ENCODE assay signal across 8 cellular contexts in the genomic region with DNA sequence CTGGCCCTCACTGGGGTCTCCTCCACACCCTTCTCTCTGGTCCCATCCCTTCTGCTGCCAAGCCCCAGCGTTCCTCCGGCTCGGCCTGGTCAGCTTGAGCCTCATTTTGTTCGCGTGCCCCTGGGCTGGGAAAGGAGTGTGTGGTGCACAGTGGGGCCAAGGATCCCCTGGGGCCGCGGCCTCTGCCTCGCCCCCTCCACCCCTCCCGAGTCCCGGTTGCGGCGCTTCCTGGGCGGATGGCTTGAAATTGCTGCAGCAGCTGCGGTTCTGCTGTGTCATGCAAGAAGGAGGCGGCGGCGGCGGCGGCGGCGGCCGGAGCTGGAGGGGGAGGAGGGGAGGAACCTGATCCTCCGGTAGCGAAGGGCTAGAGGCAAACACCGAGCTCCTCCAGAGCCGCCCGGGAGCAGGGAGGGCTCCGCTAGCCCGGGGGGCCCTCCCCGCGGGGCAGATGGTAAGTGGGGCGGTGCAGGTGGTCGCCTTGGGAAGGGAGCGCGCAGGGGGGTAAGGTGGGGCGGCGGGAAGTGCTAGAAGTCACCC.
A peak's percentile ranks its signal among the peaks of the same experiment; 100 is the strongest.
DNase-seq lines count a peak whose midpoint lies in the region; ATAC-seq and TF ChIP-seq lines count a peak whose summit lies in the region.

No MANE protein-coding gene starts in this region.

- H3K36me3 ChIP-seq in BE2C (no peaks in the 10 kb centered on the region), MG63 (no peaks in the 10 kb centered on the region), left ventricle myocardium inferior (no peaks in the 10 kb centered on the region), prostate gland (no peaks in the 10 kb centered on the region), vagina (no peaks in the 10 kb centered on the region)

- peak overlapping the region; percentile 97 for H3K4me3 ChIP-seq in BE2C (ENCODE audit: low read depth, low read length)
- H3K4me3 ChIP-seq in MG63 = peak overlapping the region; percentile 59
- H3K4me3 ChIP-seq in left ventricle myocardium inferior = peak overlapping the region; percentile 91
- H3K4me3 ChIP-seq in prostate gland = peak overlapping the region; percentile 99 to 100
- peak overlapping the region; percentile 87 to 100 for H3K4me3 ChIP-seq in vagina

- H3K9me3 ChIP-seq in BE2C (no peaks in the 10 kb centered on the region), MG63 (no peaks in the 10 kb centered on the region), left ventricle myocardium inferior (replicated peaks) (no peaks in the 10 kb centered on the region), prostate gland (no peaks in the 10 kb centered on the region), vagina (no peaks in the 10 kb centered on the region)

- TF ChIP-seq POLR2A in prostate gland (IDR thresholded peaks at IDR 0.05) (peak; percentile 56), vagina (IDR thresholded peaks at IDR 0.05) (peak in 1 of 2 donors; percentile 12)

- no peaks in the 10 kb centered on the region for H3K27me3 ChIP-seq in BE2C
- H3K27me3 ChIP-seq in MG63 = no peaks in the 10 kb centered on the region
- no peaks in the 10 kb centered on the region for H3K27me3 ChIP-seq in left ventricle myocardium inferior (ENCODE audit: low read depth)
- no peaks in the 10 kb centered on the region for H3K27me3 ChIP-seq in prostate gland (replicated peaks; ENCODE audit: insufficient read depth)
- H3K27me3 ChIP-seq in vagina = no peaks in the 10 kb centered on the region

- peak; percentile 26 for ATAC-seq in GM19324 (IDR thresholded peaks at IDR 0.05; ENCODE audit: low FRiP score, unreplicated experiment)

- DNase-seq in BE2C (peak; percentile 86), MG63 (peak; percentile 73), SW480 (ENCODE audit: low spot score) (peak; percentile 62), amniotic stem cell (lab: John Stamatoyannopoulos, UW) (peak; percentile 67), left ventricle myocardium inferior (peak; percentile 88), prostate gland (ENCODE audit: low spot score) (peak; percentile 68), vagina (ENCODE audit: extremely low spot score in 2 of 2) (no peak)

- TF ChIP-seq CTCF in BE2C (IDR thresholded peaks at IDR 0.05; ENCODE audit: low read depth, low read length) = no peak
- TF ChIP-seq CTCF in left ventricle myocardium inferior (IDR thresholded peaks at IDR 0.05; ENCODE audit: borderline replicate concordance) = no peak
- TF ChIP-seq CTCF in prostate gland (IDR thresholded peaks at IDR 0.05) = peak in 1 of 4 experiments; percentile 18
- TF ChIP-seq CTCF in vagina (IDR thresholded peaks at IDR 0.05) = no peak

- under 1% methylated on average over 37 of the region's 37 CpGs for WGBS in prostate gland

- H3K27ac ChIP-seq in left ventricle myocardium inferior (replicated peaks) (peak overlapping the region; percentile 99), prostate gland (peak overlapping the region; percentile 99 to 100), vagina (peak overlapping the region; percentile 100)

- intact Hi-C loops in left ventricle myocardium inferior (cut with micrococcal nuclease) (loop anchor here (10.0 kb wide), 1 partner anchor 195 kb away; no protein-coding TSS in a partner anchor), prostate gland (cut with DNase I) (loop anchor here (5.0 to 10.0 kb wide), 7 partner anchors 42 to 395 kb away; no protein-coding TSS in a partner anchor), vagina (cut with DNase I) (loop anchor here (1.0 to 10.0 kb wide), 4 partner anchors 105 to 315 kb away; a partner anchor contains a TSS)

- H3K4me1 ChIP-seq in BE2C (no peaks in the 10 kb centered on the region; the same call in 1 of the 2 replicates), left ventricle myocardium inferior (peaks cover 67% of the 10 kb centered on the region), prostate gland (replicated peaks) (no peaks in the 10 kb centered on the region), vagina (peaks cover 22% of the 10 kb centered on the region)

Comparison
In these comparisons a context has a peak if more than half of its experiments do, and no peak if none do; other contexts are left out.
1. DNase-seq: peak in BE2C (single experiment), MG63 (single experiment), SW480 (single experiment), amniotic stem cell (single experiment), left ventricle myocardium inferior (single experiment) and prostate gland (single experiment); none in vagina (0 of 2).
2. Peak in every context shown above with its lines, with median percentiles within 50 percentile points of each other: H3K4me3 ChIP-seq and H3K27ac ChIP-seq.